8 cellular contexts compared by ENCODE assay signal in the genomic region with DNA sequence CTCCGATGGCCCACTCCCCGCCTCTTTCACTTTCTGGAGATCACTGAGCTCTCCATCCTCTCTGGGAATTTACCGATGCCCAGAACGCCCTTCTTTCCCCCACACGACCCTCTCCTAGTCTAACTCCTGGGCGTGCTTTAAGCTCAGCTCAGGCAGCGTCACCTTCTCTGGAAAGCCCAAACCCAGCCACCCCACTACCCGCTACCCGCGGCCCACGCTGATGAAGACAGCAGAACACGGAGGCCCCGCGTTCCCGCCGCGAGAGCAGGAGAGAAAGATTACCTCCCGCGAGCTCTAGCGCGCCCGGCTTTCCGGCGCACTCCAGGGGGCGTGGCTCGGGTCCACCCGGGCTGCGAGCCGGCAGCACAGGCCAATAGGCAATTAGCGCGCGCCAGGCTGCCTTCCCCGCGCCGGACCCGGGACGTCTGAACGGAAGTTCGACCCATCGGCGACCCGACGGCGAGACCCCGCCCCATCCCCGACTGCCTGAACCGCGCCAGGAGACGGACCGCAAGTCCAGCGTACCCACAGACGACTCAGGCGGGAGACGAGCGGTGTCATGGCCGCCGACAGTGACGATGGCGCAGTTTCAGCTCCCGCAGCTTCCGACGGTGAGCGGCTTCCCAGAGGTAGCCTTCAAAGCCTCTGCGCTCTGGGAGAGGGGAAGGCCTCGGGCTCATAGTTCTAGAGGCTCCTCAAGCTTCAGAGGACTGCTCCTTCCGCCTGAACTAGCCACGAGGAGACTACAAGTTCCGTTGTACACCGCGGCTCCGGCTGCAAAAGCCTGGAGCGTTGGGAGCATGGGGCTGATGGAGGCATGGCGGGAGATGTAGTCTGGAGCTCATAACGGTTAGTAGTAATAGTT. TPM values are rescaled to one million over a fixed set of nuclear protein-coding genes. Genes with fewer than 3 reads are reported as not detected.
DNase-seq lines count a peak whose midpoint lies in the region; ATAC-seq lines count a peak whose summit lies in the region.

MUTYH (minus strand) TSS at position 747 of the 865 bp plus-strand sequence. CDS start 5,935 bp downstream, outside the sequence.
TOE1 (plus strand) TSS at position 477 of the 865 bp plus-strand sequence; CDS start at position 560, 83 bp downstream.

- DNase-seq in Caki2 (ENCODE audit: low read depth) (peak; percentile 91), NT2/D1 (ENCODE audit: low read depth, low spot score) (peak; percentile 97), memory B cell (ENCODE audit: low spot score in 2 of 2) (peak; percentile 81 to 87)
- peak; percentile 98 for DNase-seq in activated CD8-positive, alpha-beta memory T cell treated with anti-CD3 and anti-CD28 coated beads, Interleukin-2, amount 10 ng/mL, durations not matched to agents 7 days and 5 days
- peak; percentile 84 for DNase-seq in stimulated activated CD8-positive, alpha-beta memory T cell treated with anti-CD3 and anti-CD28 coated beads, Interleukin-12 subunit alpha, Interleukin-12 subunit beta, amount 100 ng/mL, for 1 hour (ENCODE audit: low read depth)

- H3K36me3 Mint-ChIP-seq in activated CD8-positive, alpha-beta memory T cell treated with anti-CD3 and anti-CD28 coated beads, Interleukin-2, amount 10 ng/mL, durations not matched to agents 7 days and 5 days: peaks cover 39% of the 10 kb centered on the region
- H3K36me3 Mint-ChIP-seq in memory B cell: peaks cover 6% of the 10 kb centered on the region

- peak within 1 kb of the TSS; percentile 99 for H3K9ac ChIP-seq in HUES48 (ENCODE audit: low read depth, low read length)
- peak within 1 kb of the TSS; percentile 99 for H3K9ac ChIP-seq in NT2/D1 (ENCODE audit: insufficient read length, low read depth)
- peak within 1 kb of the TSS; percentile 97 for H3K9ac ChIP-seq in endocrine pancreas (ENCODE audit: control insufficient read depth, insufficient read depth, low read length)

- peak within 1 kb of the TSS; percentile 99 for H3K27ac Mint-ChIP-seq in activated CD8-positive, alpha-beta memory T cell treated with anti-CD3 and anti-CD28 coated beads, Interleukin-2, amount 10 ng/mL, durations not matched to agents 7 days and 5 days
- peak within 1 kb of the TSS; percentile 97 for H3K27ac Mint-ChIP-seq in memory B cell

- no peaks in the 10 kb centered on the region for H3K27me3 Mint-ChIP-seq in activated CD8-positive, alpha-beta memory T cell treated with anti-CD3 and anti-CD28 coated beads, Interleukin-2, amount 10 ng/mL, durations not matched to agents 7 days and 5 days
- H3K27me3 Mint-ChIP-seq in memory B cell: no peaks in the 10 kb centered on the region

- in situ Hi-C loops in Caki2 (cut with HindIII; ENCODE audit: low pct_unique_long_range_greater_than_20kb, low sequenced_read_pairs): no loop called here

- H3K4me1 Mint-ChIP-seq in activated CD8-positive, alpha-beta memory T cell treated with anti-CD3 and anti-CD28 coated beads, Interleukin-2, amount 10 ng/mL, durations not matched to agents 7 days and 5 days: peaks cover 54% of the 10 kb centered on the region
- H3K4me1 Mint-ChIP-seq in memory B cell: peaks cover 29% of the 10 kb centered on the region

- H3K4me1 ChIP-seq in HUES48 (ENCODE audit: control insufficient read depth, insufficient read depth, low read length) (peaks cover 8% of the 10 kb centered on the region), NT2/D1 (ENCODE audit: insufficient read depth, insufficient read length) (peaks cover 9% of the 10 kb centered on the region), endocrine pancreas (ENCODE audit: control insufficient read depth, insufficient read depth, low read length) (peaks cover 5% of the 10 kb centered on the region)

- H3K4me3 Mint-ChIP-seq in activated CD8-positive, alpha-beta memory T cell treated with anti-CD3 and anti-CD28 coated beads, Interleukin-2, amount 10 ng/mL, durations not matched to agents 7 days and 5 days: peak within 1 kb of the TSS; percentile 99
- peak within 1 kb of the TSS; percentile 100 for H3K4me3 Mint-ChIP-seq in memory B cell

- H3K36me3 ChIP-seq in HUES48 (ENCODE audit: control insufficient read depth, insufficient read depth, low read length) (peaks cover 44% of the 10 kb centered on the region), NT2/D1 (ENCODE audit: insufficient read depth, insufficient read length, low read length) (peaks cover 62% of the 10 kb centered on the region), endocrine pancreas (ENCODE audit: control insufficient read depth, insufficient read depth, low read length) (peaks cover 2% of the 10 kb centered on the region)

- H3K9me3 Mint-ChIP-seq in activated CD8-positive, alpha-beta memory T cell treated with anti-CD3 and anti-CD28 coated beads, Interleukin-2, amount 10 ng/mL, durations not matched to agents 7 days and 5 days (ENCODE audit: low read depth): peaks cover 3% of the 10 kb centered on the region
- H3K9me3 Mint-ChIP-seq in memory B cell: no peaks in the 10 kb centered on the region

- no peaks in the 10 kb centered on the region for H3K9me3 ChIP-seq in HUES48 (ENCODE audit: control insufficient read depth, insufficient read depth, low read length)
- peaks cover 8% of the 10 kb centered on the region; the same call in 1 of the 2 replicates for H3K9me3 ChIP-seq in NT2/D1 (ENCODE audit: insufficient read depth, low read length)
- no peaks in the 10 kb centered on the region for H3K9me3 ChIP-seq in endocrine pancreas (ENCODE audit: control insufficient read depth, low read length)

- H3K27me3 ChIP-seq in HUES48 (ENCODE audit: control insufficient read depth, insufficient read depth, low read length) (no peaks in the 10 kb centered on the region), NT2/D1 (ENCODE audit: insufficient read depth, insufficient read length) (no peaks in the 10 kb centered on the region), endocrine pancreas (ENCODE audit: control insufficient read depth, insufficient read depth, low read length) (no peaks in the 10 kb centered on the region)

- CTCF ChIA-PET in activated CD8-positive, alpha-beta memory T cell treated with anti-CD3 and anti-CD28 coated beads, Interleukin-2, amount 10 ng/mL, durations not matched to agents 7 days and 5 days (lab: Charles Lee): interaction anchor here (0.7 to 4.8 kb wide), 27 partner anchors 8 to 665 kb away, joined by 3 to 67 read pairs (median 5); partner anchors contain the start of genes ARMH1, CCDC163, HECTD3 and HPDL

- ATAC-seq in GM21390 (IDR thresholded peaks at IDR 0.05; ENCODE audit: unreplicated experiment) (peak; percentile 70), memory B cell (ENCODE audit: low read depth) (peak; percentile 81)
- peak; percentile 88 for ATAC-seq in activated CD8-positive, alpha-beta memory T cell treated with anti-CD3 and anti-CD28 coated beads, Interleukin-2, amount 10 ng/mL, durations not matched to agents 7 days and 5 days

- peak within 1 kb of the TSS; percentile 99 for H3K27ac ChIP-seq in HUES48 (ENCODE audit: low read depth, low read length)

- H3K4me3 ChIP-seq in HUES48 (ENCODE audit: low read depth, low read length): peak within 1 kb of the TSS; percentile 95
- peak within 1 kb of the TSS; percentile 97 for H3K4me3 ChIP-seq in NT2/D1 (ENCODE audit: insufficient read length, low read depth)
- peak within 1 kb of the TSS; percentile 78 for H3K4me3 ChIP-seq in endocrine pancreas (ENCODE audit: control insufficient read depth, insufficient read depth, low read length)

RNA-seq across cellular contexts. Expression of gene MUTYH, which starts in this region (rescaled TPM):
- 24.9 and 54.8 TPM in 2 replicates for total RNA-seq in Caki2 (2014; rRNA removed; shearing (Covaris generic); ENCODE audit: low replicate concordance)
- total RNA-seq in activated CD8-positive, alpha-beta memory T cell treated with anti-CD3 and anti-CD28 coated beads, Interleukin-2, amount 10 ng/mL, durations not matched to agents 7 days and 5 days: 10 to 100 TPM; 65.3 to 67.2 TPM

RNA-seq across cellular contexts. Expression of gene TOE1, which starts in this region (rescaled TPM):
- 9.9 and 11.5 TPM in 2 replicates for total RNA-seq in Caki2 (2014; rRNA removed; shearing (Covaris generic); ENCODE audit: low replicate concordance)
- 10 to 100 TPM; 21.4 to 26.5 TPM for total RNA-seq in activated CD8-positive, alpha-beta memory T cell treated with anti-CD3 and anti-CD28 coated beads, Interleukin-2, amount 10 ng/mL, durations not matched to agents 7 days and 5 days

Comparison
In these comparisons a context has a peak if more than half of its experiments do, and no peak if none do; other contexts are left out.
1. Peak in every context shown above with its lines: DNase-seq, ATAC-seq, H3K4me3 ChIP-seq and H3K27ac ChIP-seq.